25 cellular contexts compared by ENCODE assay signal in the genomic region with DNA sequence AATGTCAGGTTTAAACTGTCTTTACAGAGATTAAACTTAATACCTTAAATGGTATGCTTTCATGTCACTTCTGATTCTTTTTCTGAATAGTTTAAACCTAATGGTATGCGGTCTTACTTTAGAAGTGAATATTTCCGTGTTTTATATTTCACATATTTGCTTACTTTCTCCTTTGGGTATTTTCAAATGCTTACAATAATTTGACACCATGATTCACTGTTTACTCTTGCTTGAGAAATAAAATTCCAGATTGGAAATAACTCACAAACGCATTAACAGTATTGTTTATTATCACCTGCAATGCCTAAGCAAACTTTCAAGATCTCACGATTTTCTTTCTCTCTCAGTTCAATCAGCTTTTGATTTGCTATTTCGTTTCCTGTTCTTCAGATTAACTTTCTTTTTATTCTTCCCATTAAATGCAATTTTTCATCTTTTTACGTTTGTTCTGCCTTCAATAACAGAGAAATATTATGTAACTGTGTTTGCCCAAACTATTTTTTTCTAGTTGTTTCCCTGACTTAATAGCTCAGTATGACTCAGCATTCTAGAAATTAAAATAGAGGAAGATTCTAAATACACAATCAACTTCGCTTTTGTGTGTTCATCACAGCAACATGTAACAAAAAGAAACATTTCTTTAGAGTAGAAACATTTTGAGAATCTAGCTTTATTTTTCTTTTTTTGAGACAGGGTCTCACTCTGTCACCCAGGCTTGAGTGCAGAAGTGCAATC.
DNase-seq lines count a peak whose midpoint lies in the region; ATAC-seq, FAIRE-seq and TF ChIP-seq lines count a peak whose summit lies in the region.
"Had no signal": no experiment of that assay in that cellular context is flagged by ENCODE, and none has a peak within 500 bp of the region (broad histone marks: within the 10 kb centered on the region; RNA-seq: fewer than 3 reads in every experiment).

No MANE protein-coding gene starts in this region.

- TF ChIP-seq CTCF in Calu3 (IDR thresholded peaks at IDR 0.05; ENCODE audit: unreplicated experiment) (no peak), HL-60 (IDR thresholded peaks at IDR 0.05; ENCODE audit: insufficient read depth, low read length) (no peak)

- H3K27ac ChIP-seq in HL-60 (replicated peaks) (0 out of 2 replicates have a peak overlapping the region, but pooled peaks have one; percentile 1), SK-N-MC (peak overlapping the region; percentile 44)

- peaks cover 13% of the 10 kb centered on the region for H3K4me1 Mint-ChIP-seq in Calu3 (ENCODE audit: low read depth, unreplicated experiment)
- H3K4me1 Mint-ChIP-seq: CD8-positive, alpha-beta memory T cell had no signal

- H3K9me3 Mint-ChIP-seq in Calu3 (ENCODE audit: low read depth, unreplicated experiment), result no peaks in the 10 kb centered on the region

- H3K27ac Mint-ChIP-seq in Calu3 (ENCODE audit: unreplicated experiment), result peak overlapping the region; percentile 95
- H3K27ac Mint-ChIP-seq: CD8-positive, alpha-beta memory T cell had no signal

- no peaks in the 10 kb centered on the region for H3K36me3 ChIP-seq in SK-N-MC (ENCODE audit: insufficient read depth, low read length)
- H3K36me3 ChIP-seq: BE2C had no signal

- TF ChIP-seq POLR2A in GM12892 (IDR thresholded peaks at IDR 0.05; ENCODE audit: low read depth, low read length), result no peak

- intact Hi-C loops in Calu3 (cut with micrococcal nuclease; ENCODE audit: unreplicated experiment), result loop anchor here (1.0 to 5.0 kb wide), 3 partner anchors 120 to 383 kb away; no protein-coding TSS in a partner anchor

- H3K27me3 Mint-ChIP-seq in Calu3 (ENCODE audit: unreplicated experiment), result no peaks in the 10 kb centered on the region
- H3K27me3 Mint-ChIP-seq: CD8-positive, alpha-beta memory T cell had no signal

- H3K4me3 ChIP-seq in HL-60 (replicated peaks; ENCODE audit: insufficient read depth, low read length) (no peak overlapping the region), SK-N-MC (no peak overlapping the region)

- no peak overlapping the region for H3K9ac ChIP-seq in SK-N-MC (ENCODE audit: insufficient read length)

- H3K9me3 ChIP-seq in SK-N-MC (ENCODE audit: low read depth, low read length), result no peaks in the 10 kb centered on the region
- H3K9me3 ChIP-seq: BE2C had no signal

- FAIRE-seq in islet of Langerhans (lab: Jason Lieb, UNC), result peak; percentile 62
- FAIRE-seq in GM12892 (lab: Jason Lieb, UNC), result no peak
- FAIRE-seq: GM12891, GM19239, H1 had no signal

- ATAC-seq in HG03457 (IDR thresholded peaks at IDR 0.05; ENCODE audit: unreplicated experiment), result no peak
- ATAC-seq: HCT116 had no signal

- H3K36me3 Mint-ChIP-seq in Calu3 (ENCODE audit: insufficient read depth, unreplicated experiment), result peaks cover 3% of the 10 kb centered on the region
- H3K36me3 Mint-ChIP-seq: CD14-positive monocyte; CD8-positive, alpha-beta memory T cell had no signal

- no TSS peak for BruUV-seq in Calu3 (replicated peaks; lab: Mats Ljungman, UMichigan)

- H3K27me3 ChIP-seq in HL-60 (ENCODE audit: insufficient read depth, poor library complexity, severe bottlenecking), result no peaks in the 10 kb centered on the region
- H3K27me3 ChIP-seq: BE2C had no signal

- H3K4me3 Mint-ChIP-seq in Calu3 (ENCODE audit: low read depth, unreplicated experiment), result peak overlapping the region; percentile 35
- H3K4me3 Mint-ChIP-seq: CD14-positive monocyte; CD8-positive, alpha-beta memory T cell had no signal

- CTCF ChIA-PET in Calu3 (lab: Charles Lee), result interaction anchor here (1.1 kb wide), 1 partner anchor 706 kb away, joined by 3 read pairs; no protein-coding TSS in a partner anchor

- no peak for DNase-seq in Calu3
- no peak for DNase-seq in HL-60 (ENCODE audit: low read depth in 1 of 2, low spot score in 1 of 2)
- no peak for DNase-seq in SK-N-MC (ENCODE audit: low read depth, low spot score)
- no peak for DNase-seq in activated CD4-positive, CD25-positive, alpha-beta regulatory T cell (lab: John Stamatoyannopoulos, UW)
- DNase-seq in GM12892 (ENCODE audit: insufficient read length), result no peak
- DNase-seq: BE2C; CD8-positive, alpha-beta memory T cell; DMS79 treated with DMSO at 0.1 percent for 48 hours; GF-D8; KBM-7; NCI-H1105 treated with DMSO at 0.1 percent for 48 hours; NCI-H146; NCI-H2029; NCI-H446; NCI-H69; Right ventricle myocardium superior; RPMI8226; T-helper 1 cell had no signal
